18 cellular contexts compared by ENCODE assay signal in the genomic region with DNA sequence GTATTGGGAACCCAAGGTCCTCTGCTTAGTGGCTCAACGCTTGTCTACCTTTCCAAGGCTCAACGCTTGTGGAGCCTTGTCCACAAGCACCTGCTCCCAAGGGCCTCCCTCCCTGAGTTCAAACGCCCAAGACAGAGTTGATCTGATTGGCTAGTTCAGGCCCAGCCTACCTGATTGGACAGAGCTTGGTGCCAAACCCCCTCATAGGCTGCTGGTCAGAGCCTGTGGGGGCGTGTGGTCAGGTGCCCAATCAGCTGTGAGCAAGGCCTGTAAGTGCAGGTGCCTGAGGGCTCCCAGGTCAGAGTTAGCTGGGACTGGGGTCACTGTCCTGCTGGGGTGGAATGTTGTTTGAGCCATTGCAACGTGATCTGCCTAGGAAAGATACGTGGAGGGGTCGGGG. TPM values are rescaled to one million over a fixed set of nuclear protein-coding genes. Genes with fewer than 3 reads are reported as not detected.
A peak's percentile ranks its signal among the peaks of the same experiment; 100 is the strongest.
DNase-seq lines count a peak whose midpoint lies in the region; ATAC-seq lines count a peak whose summit lies in the region.
"Had no signal": no experiment of that assay in that cellular context is flagged by ENCODE, and none has a peak within 500 bp of the region (broad histone marks: within the 10 kb centered on the region; RNA-seq: fewer than 3 reads in every experiment).

No MANE protein-coding gene starts in this region.

- ATAC-seq in natural killer cell treated with Interleukin-12 subunit alpha and Interleukin-12 subunit beta and Interleukin-15 and Interleukin-18, amount 100 ng/mL, for 72 hours, result no peak
- ATAC-seq in HG02623 (IDR thresholded peaks at IDR 0.05; ENCODE audit: unreplicated experiment) (no peak), GM19324 (IDR thresholded peaks at IDR 0.05; ENCODE audit: low FRiP score, unreplicated experiment) (no peak), GM18907 (IDR thresholded peaks at IDR 0.05; ENCODE audit: unreplicated experiment) (no peak)
- ATAC-seq: upper lobe of right lung had no signal

- H3K36me3 Mint-ChIP-seq in T-helper 2 cell treated with Interferon-gamma antibody and Interleukin-4, amounts not matched to agents 5 μg/mL and 100 μg/mL, for 36 hours (ENCODE audit: low read depth), result peaks cover 53% of the 10 kb centered on the region
- H3K36me3 Mint-ChIP-seq in natural killer cell treated with Interleukin-12 subunit alpha and Interleukin-12 subunit beta and Interleukin-15 and Interleukin-18, amount 100 ng/mL, for 72 hours, result no peaks in the 10 kb centered on the region

- H3K4me1 Mint-ChIP-seq in T-helper 2 cell treated with Interferon-gamma antibody and Interleukin-4, amounts not matched to agents 5 μg/mL and 100 μg/mL, for 36 hours (ENCODE audit: low read depth), result peaks cover 38% of the 10 kb centered on the region
- H3K4me1 Mint-ChIP-seq in natural killer cell treated with Interleukin-12 subunit alpha and Interleukin-12 subunit beta and Interleukin-15 and Interleukin-18, amount 100 ng/mL, for 72 hours (ENCODE audit: low read depth in 2 of 2), result peaks cover 59 to 68% of the 10 kb centered on the region in 2 donors

- DNase-seq in T-helper 2 cell treated with Interferon-gamma antibody and Interleukin-4, amounts not matched to agents 5 μg/mL and 100 μg/mL, for 36 hours (ENCODE audit: low spot score), result no peak
- DNase-seq in T-helper 2 cell (no peak), NCI-H226 (peak; percentile 2), cerebellar cortex (ENCODE audit: low spot score) (peak; percentile 7)
- DNase-seq in natural killer cell treated with Interleukin-12 subunit alpha and Interleukin-12 subunit beta and Interleukin-15 and Interleukin-18, amount 100 ng/mL, for 72 hours (ENCODE audit: low spot score), result no peak
- DNase-seq: activated CD4-positive, alpha-beta T cell treated with anti-CD3 and anti-CD28 coated beads for 1 hour; Calu3; NCI-H524 treated with DMSO at 0.1 percent for 48 hours; SHP77 treated with DMSO at 0.1 percent for 48 hours; upper lobe of right lung had no signal

- H3K27ac Mint-ChIP-seq in T-helper 2 cell treated with Interferon-gamma antibody and Interleukin-4, amounts not matched to agents 5 μg/mL and 100 μg/mL, for 36 hours, result peak overlapping the region; percentile 17
- peak overlapping the region; percentile 100 for H3K27ac Mint-ChIP-seq in natural killer cell treated with Interleukin-12 subunit alpha and Interleukin-12 subunit beta and Interleukin-15 and Interleukin-18, amount 100 ng/mL, for 72 hours
- H3K27ac Mint-ChIP-seq: dendritic cell treated with granulocyte-macrophage colony-stimulating factor and Interleukin-4, amounts not matched to agents 40 ng/mL and 50 ng/mL, for 4 days; nephron progenitor cell had no signal

- no peaks in the 10 kb centered on the region for H3K9me3 Mint-ChIP-seq in T-helper 2 cell treated with Interferon-gamma antibody and Interleukin-4, amounts not matched to agents 5 μg/mL and 100 μg/mL, for 36 hours
- H3K9me3 Mint-ChIP-seq in natural killer cell treated with Interleukin-12 subunit alpha and Interleukin-12 subunit beta and Interleukin-15 and Interleukin-18, amount 100 ng/mL, for 72 hours, result no peaks in the 10 kb centered on the region
- H3K9me3 Mint-ChIP-seq: dendritic cell treated with granulocyte-macrophage colony-stimulating factor and Interleukin-4, amounts not matched to agents 40 ng/mL and 50 ng/mL, for 4 days; nephron progenitor cell had no signal

- H3K4me3 Mint-ChIP-seq in T-helper 2 cell treated with Interferon-gamma antibody and Interleukin-4, amounts not matched to agents 5 μg/mL and 100 μg/mL, for 36 hours, result no peak overlapping the region
- no peak overlapping the region for H3K4me3 Mint-ChIP-seq in natural killer cell treated with Interleukin-12 subunit alpha and Interleukin-12 subunit beta and Interleukin-15 and Interleukin-18, amount 100 ng/mL, for 72 hours
- H3K4me3 Mint-ChIP-seq: dendritic cell treated with granulocyte-macrophage colony-stimulating factor and Interleukin-4, amounts not matched to agents 40 ng/mL and 50 ng/mL, for 4 days; nephron progenitor cell had no signal

- no peaks in the 10 kb centered on the region for H3K27me3 Mint-ChIP-seq in T-helper 2 cell treated with Interferon-gamma antibody and Interleukin-4, amounts not matched to agents 5 μg/mL and 100 μg/mL, for 36 hours (ENCODE audit: low read depth)
- no peaks in the 10 kb centered on the region for H3K27me3 Mint-ChIP-seq in natural killer cell treated with Interleukin-12 subunit alpha and Interleukin-12 subunit beta and Interleukin-15 and Interleukin-18, amount 100 ng/mL, for 72 hours

RNA-seq across cellular contexts. Expression of a gene that starts 16.9 kb away (rescaled TPM):
- total RNA-seq in natural killer cell treated with Interleukin-12 subunit alpha and Interleukin-12 subunit beta and Interleukin-15 and Interleukin-18, amount 100 ng/mL, for 72 hours, result 1 to 10 TPM; 1.8 to 1.9 TPM
- total RNA-seq: A172, Calu3, fibroblast of villous mesenchyme, kidney epithelial cell had no signal

RNA-seq across cellular contexts. Expression of a gene that starts 23.3 kb away (rescaled TPM):
- 100 to 1,000 TPM; 508 to 635 TPM for total RNA-seq in natural killer cell treated with Interleukin-12 subunit alpha and Interleukin-12 subunit beta and Interleukin-15 and Interleukin-18, amount 100 ng/mL, for 72 hours
- total RNA-seq: A172, Calu3 had no signal

Comparison
In these comparisons a context has a peak if more than half of its experiments do, and no peak if none do; other contexts are left out.
1. DNase-seq: peak in NCI-H226 (single experiment) and cerebellar cortex (single experiment); none in T-helper 2 cell treated with Interferon-gamma antibody and Interleukin-4, amounts not matched to agents 5 μg/mL and 100 μg/mL, for 36 hours (single experiment), T-helper 2 cell (0 of 5) and natural killer cell treated with Interleukin-12 subunit alpha and Interleukin-12 subunit beta and Interleukin-15 and Interleukin-18, amount 100 ng/mL, for 72 hours (single experiment).